1 cellular context compared by ENCODE assay signal in the genomic region with DNA sequence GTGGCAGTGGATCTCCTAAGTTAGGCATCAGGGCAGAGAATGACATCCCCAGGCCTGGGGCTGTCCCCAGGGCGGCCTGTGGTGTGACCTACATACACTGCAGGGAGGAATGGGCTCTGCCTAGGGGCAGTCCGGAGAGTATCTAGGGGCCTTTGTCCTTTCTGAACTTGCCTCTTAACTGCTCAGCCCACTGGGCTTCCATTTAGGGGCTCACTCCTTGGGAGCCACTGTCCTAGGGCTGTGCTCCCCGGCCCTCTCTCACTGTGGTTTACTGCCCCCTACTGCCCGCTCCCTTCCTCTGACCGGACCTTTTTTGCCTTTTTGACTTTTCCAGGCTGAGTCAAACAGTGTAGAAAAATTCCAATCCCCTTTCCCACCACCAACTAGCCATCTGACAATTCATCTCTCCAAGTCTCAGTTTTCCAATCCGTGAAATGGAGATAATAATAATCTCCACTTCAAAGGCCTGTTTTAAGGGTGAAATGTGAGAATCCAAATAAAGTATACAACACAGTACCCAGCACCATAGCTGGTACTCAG.
TF ChIP-seq lines count a peak whose summit lies in the region.

No MANE protein-coding gene starts in this region.

TF ChIP-seq in HepG2, 621 proteins besides CTCF, POLR2A, EP300 and RAD21 (continued from another document):
- TF ChIP-seq CHD4 (IDR thresholded peaks at IDR 0.05; ENCODE audit: borderline replicate concordance, low read length) (peak; percentile 91; the same call in 1 of the 2 replicates), ARID5B (CRISPR knock-in tag; IDR thresholded peaks at IDR 0.05) (0 out of 2 replicates have a peak, but pooled peaks have one; percentile 18), SMYD3 (CRISPR knock-in tag; IDR thresholded peaks at IDR 0.05) (no peak), IRX3 (CRISPR knock-in tag; IDR thresholded peaks at IDR 0.05; ENCODE audit: borderline replicate concordance, low read depth) (no peak), STAT6 (CRISPR knock-in tag; IDR thresholded peaks at IDR 0.05; ENCODE audit: borderline replicate concordance) (no peak), NFATC3 (CRISPR knock-in tag; IDR thresholded peaks at IDR 0.05) (no peak), ATF3 (CRISPR knock-in tag; IDR thresholded peaks at IDR 0.05) (0 out of 2 replicates have a peak, but pooled peaks have one; percentile 22), GATAD2A (CRISPR knock-in tag; IDR thresholded peaks at IDR 0.05) (no peak)
- TF ChIP-seq, protein P1, sequence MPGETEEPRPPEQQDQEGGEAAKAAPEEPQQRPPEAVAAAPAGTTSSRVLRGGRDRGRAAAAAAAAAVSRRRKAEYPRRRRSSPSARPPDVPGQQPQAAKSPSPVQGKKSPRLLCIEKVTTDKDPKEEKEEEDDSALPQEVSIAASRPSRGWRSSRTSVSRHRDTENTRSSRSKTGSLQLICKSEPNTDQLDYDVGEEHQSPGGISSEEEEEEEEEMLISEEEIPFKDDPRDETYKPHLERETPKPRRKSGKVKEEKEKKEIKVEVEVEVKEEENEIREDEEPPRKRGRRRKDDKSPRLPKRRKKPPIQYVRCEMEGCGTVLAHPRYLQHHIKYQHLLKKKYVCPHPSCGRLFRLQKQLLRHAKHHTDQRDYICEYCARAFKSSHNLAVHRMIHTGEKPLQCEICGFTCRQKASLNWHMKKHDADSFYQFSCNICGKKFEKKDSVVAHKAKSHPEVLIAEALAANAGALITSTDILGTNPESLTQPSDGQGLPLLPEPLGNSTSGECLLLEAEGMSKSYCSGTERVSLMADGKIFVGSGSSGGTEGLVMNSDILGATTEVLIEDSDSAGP (CRISPR knock-in tag; IDR thresholded peaks at IDR 0.05; ENCODE audit: borderline replicate concordance): no peak; the same call in 1 of the 2 replicates
